ENCODE assay signal across 25 cellular contexts in the genomic region with DNA sequence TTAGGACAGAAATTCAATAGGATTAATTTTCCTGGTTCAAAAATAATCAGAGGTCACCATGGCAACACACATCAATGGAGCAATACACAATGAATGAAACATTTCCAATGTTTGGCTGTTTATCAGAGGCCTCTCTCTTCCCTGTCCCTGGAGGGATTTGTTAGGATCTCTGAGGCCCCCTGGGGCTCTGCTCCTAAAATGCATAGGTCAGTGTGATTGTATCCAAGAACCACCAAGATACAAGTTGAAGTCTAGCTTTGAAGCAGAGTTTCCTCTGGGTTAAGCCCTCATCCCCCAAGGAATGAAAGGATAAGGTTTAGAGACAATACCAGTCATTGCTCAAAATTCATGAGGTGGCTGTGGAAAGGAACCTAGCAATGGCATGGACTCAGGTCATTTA.
"Had no signal": no experiment of that assay in that cellular context is flagged by ENCODE, and none has a peak within 500 bp of the region (broad histone marks: within the 10 kb centered on the region; RNA-seq: fewer than 3 reads in every experiment).

No MANE protein-coding gene starts in this region.

- H3K4me1 Mint-ChIP-seq: naive thymus-derived CD8-positive, alpha-beta T cell; nephron; stimulated activated naive B cell treated with anti-CD40 and anti-IgM and Interleukin-4, amounts not matched to agents 10 μg/mL and 1 μg/mL and 100 μg/mL, for 72 hours had no signal

- H3K27me3 ChIP-seq: neutrophil, right atrium auricular region, stomach, testis, thyroid gland, transverse colon, upper lobe of left lung, vagina had no signal

- DNase-seq: hypothalamus; left ventricle myocardium inferior; naive thymus-derived CD8-positive, alpha-beta T cell; occipital lobe; psoas muscle; stimulated activated CD4-positive, alpha-beta T cell treated with anti-CD3 and anti-CD28 coated beads, Interleukin-12 subunit alpha, Interleukin-12 subunit beta, amount 100 ng/mL, for 4 hours; stimulated activated CD4-positive, alpha-beta T cell treated with anti-CD3 and anti-CD28 coated beads, Interleukin-15, amount 100 ng/mL, for 24 hours; stimulated activated CD4-positive, alpha-beta T cell treated with anti-CD3 and anti-CD28 coated beads, Interleukin-2, amount 100 ng/mL, for 24 hours; stimulated activated CD4-positive, alpha-beta T cell treated with anti-CD3 and anti-CD28 coated beads, Interleukin-4, amount 100 ng/mL, for 1 hour; stimulated activated naive B cell treated with anti-CD40 and anti-IgM and Interleukin-4, amounts not matched to agents 10 μg/mL and 1 μg/mL and 100 μg/mL, for 72 hours; stimulated activated naive CD8-positive, alpha-beta T cell treated with anti-CD3 and anti-CD28 coated beads, Interleukin-15, Interleukin-2, amounts not matched to agents 100 U/mL and 50 U/mL, for 24 hours; stomach; testis; thyroid gland; transverse colon; upper lobe of left lung had no signal

- ATAC-seq: naive thymus-derived CD8-positive, alpha-beta T cell; psoas muscle; sciatic nerve; stimulated activated naive B cell treated with anti-CD40 and anti-IgM and Interleukin-4, amounts not matched to agents 10 μg/mL and 1 μg/mL and 100 μg/mL, for 72 hours; stimulated activated naive CD8-positive, alpha-beta T cell treated with anti-CD3 and anti-CD28 coated beads, Interleukin-15, Interleukin-2, amounts not matched to agents 100 U/mL and 50 U/mL, for 24 hours had no signal

- H3K36me3 Mint-ChIP-seq: naive thymus-derived CD8-positive, alpha-beta T cell; stimulated activated naive B cell treated with anti-CD40 and anti-IgM and Interleukin-4, amounts not matched to agents 10 μg/mL and 1 μg/mL and 100 μg/mL, for 72 hours had no signal

- H3K4me1 ChIP-seq: left ventricle myocardium inferior, parathyroid adenoma, psoas muscle, right atrium auricular region, stomach, testis, thyroid gland, transverse colon, upper lobe of left lung, vagina had no signal

- H3K9me3 Mint-ChIP-seq: naive thymus-derived CD8-positive, alpha-beta T cell; nephron; neural crest cell had no signal

- H3K4me3 Mint-ChIP-seq: naive thymus-derived CD8-positive, alpha-beta T cell; nephron; neural crest cell; stimulated activated naive B cell treated with anti-CD40 and anti-IgM and Interleukin-4, amounts not matched to agents 10 μg/mL and 1 μg/mL and 100 μg/mL, for 72 hours had no signal

- H3K9ac ChIP-seq: parathyroid adenoma had no signal

- H3K9me3 ChIP-seq: left ventricle myocardium inferior, neutrophil, psoas muscle, right atrium auricular region, stomach, testis, thyroid gland, transverse colon, upper lobe of left lung, vagina had no signal

- H3K27ac Mint-ChIP-seq: naive thymus-derived CD8-positive, alpha-beta T cell; nephron; stimulated activated naive B cell treated with anti-CD40 and anti-IgM and Interleukin-4, amounts not matched to agents 10 μg/mL and 1 μg/mL and 100 μg/mL, for 72 hours had no signal

- H3K79me2 ChIP-seq: parathyroid adenoma had no signal

- H3K27ac ChIP-seq: left ventricle myocardium inferior, neutrophil, parathyroid adenoma, psoas muscle, right atrium auricular region, skin epidermis, stomach, testis, thyroid gland, transverse colon, upper lobe of left lung, vagina had no signal

- H3K4me3 ChIP-seq: left ventricle myocardium inferior, lung, psoas muscle, right atrium auricular region, skin epidermis, stomach, testis, thyroid gland, transverse colon, upper lobe of left lung, vagina had no signal

- H3K36me3 ChIP-seq: left ventricle myocardium inferior, neutrophil, right atrium auricular region, stomach, thyroid gland, transverse colon, upper lobe of left lung, vagina had no signal

- H2AFZ ChIP-seq: parathyroid adenoma had no signal
